34 cellular contexts compared by ENCODE assay signal in the genomic region with DNA sequence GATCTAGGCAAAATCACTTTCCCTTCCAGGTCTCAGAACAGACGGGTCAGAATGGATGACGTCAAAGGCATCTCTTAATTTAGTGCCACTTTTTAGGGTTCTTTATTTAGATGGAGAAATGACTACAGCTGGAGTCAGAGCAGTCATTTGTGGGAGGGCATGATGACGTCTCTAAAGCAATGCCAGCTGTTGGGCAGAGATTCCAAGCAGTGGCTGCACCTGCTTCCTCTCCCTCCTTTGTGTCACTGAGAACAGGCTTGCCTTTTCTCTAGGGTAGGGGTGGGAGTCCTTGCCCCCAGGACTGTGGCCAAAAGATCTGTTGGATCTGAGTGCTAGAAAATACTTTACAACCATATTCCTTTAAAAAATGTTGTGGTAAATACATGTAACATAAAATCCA. TPM values are rescaled to one million over a fixed set of nuclear protein-coding genes. Genes with fewer than 3 reads are reported as not detected.
"Had no signal": no experiment of that assay in that cellular context is flagged by ENCODE, and none has a peak within 500 bp of the region (broad histone marks: within the 10 kb centered on the region; RNA-seq: fewer than 3 reads in every experiment).

No MANE protein-coding gene starts in this region.

- ATAC-seq: activated CD8-positive, alpha-beta memory T cell treated with anti-CD3 and anti-CD28 coated beads, Interleukin-2, amount 10 ng/mL, durations not matched to agents 7 days and 5 days; activated naive CD8-positive, alpha-beta T cell treated with anti-CD3 and anti-CD28 coated beads, Interleukin-2, amount 50 U/mL, for 24 hours; Panc1 had no signal

- DNase-seq: activated CD4-positive, alpha-beta memory T cell treated with anti-CD3 and anti-CD28 coated beads, Interleukin-2, amount 10 ng/mL, durations not matched to agents 7 days and 5 days; activated CD4-positive, alpha-beta T cell treated with anti-CD3 and anti-CD28 coated beads for 1 hour; activated CD4-positive, alpha-beta T cell treated with anti-CD3 and anti-CD28 coated beads for 48 hours; activated CD4-positive, CD25-positive, alpha-beta regulatory T cell; activated CD8-positive, alpha-beta memory T cell treated with anti-CD3 and anti-CD28 coated beads for 24 hours; activated CD8-positive, alpha-beta memory T cell treated with anti-CD3 and anti-CD28 coated beads, Interleukin-2, amount 10 ng/mL, durations not matched to agents 7 days and 5 days; activated CD8-positive, alpha-beta memory T cell treated with anti-CD3 and anti-CD28 coated beads, Interleukin-2, amount 50 U/mL, for 48 hours; activated effector memory CD4-positive, alpha-beta T cell treated with Interleukin-2 at 50 U/mL for 16 hours; activated naive CD4-positive, alpha-beta T cell treated with anti-CD3 and anti-CD28 coated beads, Interleukin-2, amount 10 ng/mL, durations not matched to agents 7 days and 5 days; activated naive CD8-positive, alpha-beta T cell treated with anti-CD3 and anti-CD28 coated beads, Interleukin-2, amount 50 U/mL, for 24 hours; activated T-cell treated with anti-CD3 and anti-CD28 coated beads, Interleukin-2, amount 50 U/mL, for 48 hours; aorta; brain microvascular endothelial cell; Kasumi-1; KG1; MG63; NCI-H1092; NCI-H1436 treated with DMSO at 0.1 percent for 48 hours; NCI-H1694 treated with DMSO at 0.1 percent for 48 hours; NCI-H2029; NCI-H2107; NCI-H226; NCI-H446 treated with DMSO at 0.1 percent for 48 hours; NCI-H774; SIG-M5; SW 1271; T-helper 1 cell; T-helper 2 cell; T-helper 9 cell; WERI-Rb-1 had no signal

RNA-seq across cellular contexts. Expression of gene SKOR2, which starts 28.7 kb away (rescaled TPM):
- total RNA-seq: activated CD4-positive, alpha-beta memory T cell treated with anti-CD3 and anti-CD28 coated beads, Interleukin-2, amount 10 ng/mL, durations not matched to agents 7 days and 5 days; activated CD8-positive, alpha-beta memory T cell treated with anti-CD3 and anti-CD28 coated beads, Interleukin-2, amount 10 ng/mL, durations not matched to agents 7 days and 5 days; aorta; chondrocyte; RPMI7951; SK-MEL-5 had no signal
- polyA plus RNA-seq: aorta had no signal
